9 cellular contexts compared by ENCODE assay signal in the genomic region with DNA sequence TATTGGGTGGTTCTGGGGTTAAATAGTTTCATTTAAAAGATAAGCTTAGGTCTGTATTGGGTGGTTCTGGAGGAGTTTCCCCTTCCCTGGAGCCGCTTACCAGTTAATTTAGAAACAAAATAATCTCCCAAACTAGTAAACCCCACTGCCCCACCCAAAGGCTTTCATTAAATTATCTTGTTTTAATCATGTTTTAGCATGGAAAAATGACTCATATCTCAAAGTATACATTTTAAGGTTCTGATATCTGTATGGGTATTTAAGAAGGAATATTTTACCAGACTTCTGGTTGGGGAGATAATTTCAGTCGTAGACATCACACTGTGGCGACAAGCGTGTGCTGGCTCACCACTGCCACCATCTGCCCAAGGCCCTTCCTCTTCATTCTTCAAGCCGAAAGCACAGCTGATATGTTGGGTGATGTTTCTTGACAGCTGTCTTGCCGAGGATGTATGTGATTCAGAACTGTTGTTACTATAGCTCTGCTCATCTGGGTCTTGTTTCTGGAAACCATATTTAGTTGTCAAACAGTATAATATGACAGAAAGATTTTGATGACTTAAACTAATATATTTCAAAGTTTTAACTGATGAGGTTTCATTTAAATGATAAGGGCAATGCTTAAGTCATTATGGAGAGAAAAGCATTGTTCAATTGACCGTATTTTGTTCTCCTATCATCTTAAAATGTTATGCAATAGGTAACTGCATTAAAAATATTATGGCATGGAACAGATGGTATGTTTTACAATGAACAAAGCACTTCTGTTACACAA. TPM values are rescaled to one million over a fixed set of nuclear protein-coding genes. Genes with fewer than 3 reads are reported as not detected.
DNase-seq lines count a peak whose midpoint lies in the region; FAIRE-seq and TF ChIP-seq lines count a peak whose summit lies in the region.
"Had no signal": no experiment of that assay in that cellular context is flagged by ENCODE, and none has a peak within 500 bp of the region (broad histone marks: within the 10 kb centered on the region; RNA-seq: fewer than 3 reads in every experiment).

No MANE protein-coding gene starts in this region.

- peaks cover 38% of the 10 kb centered on the region for H3K27me3 ChIP-seq in GM23248 (replicated peaks; ENCODE audit: insufficient read depth)
- H3K27me3 ChIP-seq in thyroid gland = peaks cover 4% of the 10 kb centered on the region
- H3K27me3 ChIP-seq in tibial artery = peaks cover 0 to 53% of the 10 kb centered on the region in 2 donors

- no peaks in the 10 kb centered on the region for H3K9me3 ChIP-seq in GM23248 (ENCODE audit: low read depth)
- H3K9me3 ChIP-seq in kidney (ENCODE audit: control insufficient read depth in 1 of 2, low read length in 2 of 2) = no peaks in the 10 kb centered on the region
- H3K9me3 ChIP-seq in thyroid gland = no peaks in the 10 kb centered on the region
- H3K9me3 ChIP-seq in tibial artery = no peaks in the 10 kb centered on the region

- TF ChIP-seq CTCF in C4-2B (conservative IDR thresholded peaks at IDR 0.05) (peak; percentile 48), kidney (IDR thresholded peaks at IDR 0.05; ENCODE audit: borderline replicate concordance, extremely low read depth, insufficient read depth) (peak; percentile 36), thyroid gland (IDR thresholded peaks at IDR 0.05) (peak in 5 of 6 experiments; percentile 30 to 47 (median 45)), tibial artery (IDR thresholded peaks at IDR 0.05) (no peak)

- peaks cover 6% of the 10 kb centered on the region; the same call in 1 of the 2 replicates for H3F3A ChIP-seq in GM23248 (ENCODE audit: insufficient read depth)

- intact Hi-C loops in kidney (cut with DNase I) = no loop called here
- intact Hi-C loops in thyroid gland (cut with DNase I) = loop anchor here (5.0 kb wide), 1 partner anchor 128 kb away; no protein-coding TSS in a partner anchor
- intact Hi-C loops in tibial artery (cut with DNase I; ENCODE audit: low total_unique reads) = no loop called here

- peak; percentile 54 for DNase-seq in GM23248
- peak; percentile 7 for DNase-seq in NCI-H748 treated with DMSO at 0.1 percent for 48 hours (lab: John Stamatoyannopoulos, UW)
- peak; percentile 47 to 58 for DNase-seq in activated T-cell treated with anti-CD3 and anti-CD28 coated beads, Interleukin-2, amount 50 U/mL, for 48 hours
- no peak for DNase-seq in kidney
- peak; percentile 31 to 35 for DNase-seq in thyroid gland
- no peak for DNase-seq in tibial artery
- no peak for DNase-seq in NCI-H774 (lab: John Stamatoyannopoulos, UW)

- 12 to 14% methylated on average over 7 of the region's 7 CpGs for WGBS in GM23248 (ENCODE audit: low coverage in 1 of 2, low lambda C conversion rate in 2 of 2, missing lambda C conversion rate in 2 of 2), 2 experiments
- WGBS in thyroid gland, 2 donors = 25 to 27% methylated on average over 7 of the region's 7 CpGs

- in situ Hi-C loops in GM23248 (cut with MboI) = loop anchor here (10.0 to 25.0 kb wide), 2 partner anchors 131 to 473 kb away; partner anchors contain the start of gene FAM136A

- no peaks in the 10 kb centered on the region for H3K9me2 ChIP-seq in GM23248 (ENCODE audit: insufficient read depth)

- H3K4me3 ChIP-seq in GM23248 (no peak overlapping the region), kidney (ENCODE audit: low read length in 2 of 2) (no peak overlapping the region), thyroid gland (replicated peaks in 1 of 3) (no peak overlapping the region), tibial artery (no peak overlapping the region)

- H3K79me2 ChIP-seq in GM23248 (ENCODE audit: insufficient read depth) = no peaks in the 10 kb centered on the region

- H4K20me1 ChIP-seq in GM23248 (ENCODE audit: insufficient read depth) = no peaks in the 10 kb centered on the region

- TF ChIP-seq POLR2A in thyroid gland (IDR thresholded peaks at IDR 0.05) = no peak

- no peaks in the 10 kb centered on the region for H3K36me3 ChIP-seq in GM23248 (ENCODE audit: low read depth)
- no peaks in the 10 kb centered on the region for H3K36me3 ChIP-seq in kidney (ENCODE audit: control insufficient read depth in 1 of 2, insufficient read depth in 2 of 2, low read length in 2 of 2)
- no peaks in the 10 kb centered on the region for H3K36me3 ChIP-seq in thyroid gland
- H3K36me3 ChIP-seq in tibial artery = no peaks in the 10 kb centered on the region

- H3K9ac ChIP-seq in GM23248 (no peak overlapping the region), kidney (ENCODE audit: low read length in 2 of 2) (no peak overlapping the region)

- H3K4me1 ChIP-seq in GM23248 (ENCODE audit: insufficient read depth) = peaks cover 5% of the 10 kb centered on the region
- peaks cover 0 to 6% of the 10 kb centered on the region in 2 donors for H3K4me1 ChIP-seq in kidney (ENCODE audit: control insufficient read depth in 1 of 2, insufficient read depth in 1 of 2, low read depth in 1 of 2, low read length in 2 of 2)
- H3K4me1 ChIP-seq in thyroid gland = peaks cover 6% of the 10 kb centered on the region in 2 donors
- H3K4me1 ChIP-seq in tibial artery = peaks cover 0 to 10% (median 5%) of the 10 kb centered on the region in 4 donors

- H3K27ac ChIP-seq in C4-2B (no peak overlapping the region), GM23248 (no peak overlapping the region), kidney (ENCODE audit: low read depth in 2 of 2, low read length in 2 of 2) (no peak overlapping the region), thyroid gland (no peak overlapping the region), tibial artery (no peak overlapping the region)

- no peak for FAIRE-seq in kidney (lab: Jason Lieb, UNC)
- FAIRE-seq: frontal cortex had no signal

- H3K4me2 ChIP-seq in GM23248 (ENCODE audit: unreplicated experiment) = no peak overlapping the region

- H2AFZ ChIP-seq in GM23248 = no peak overlapping the region

RNA-seq across cellular contexts. Expression of gene FIGLA, which starts 5.1 kb away (rescaled TPM):
- not detected in 2 replicates for total RNA-seq in GM23248 (2014; rRNA removed; shearing (Covaris generic))
- polyA plus RNA-seq in GM23248 (2016; fragmentation: Nextera tagmentation; extraction: Ambion mirVana) = not detected in 2 replicates
- total RNA-seq in kidney = not detected
- polyA plus RNA-seq in kidney (ENCODE audit: insufficient read depth, low read depth, low replicate concordance) = not detected
- total RNA-seq in thyroid gland = not detected
- total RNA-seq: frontal cortex had no signal

RNA-seq across cellular contexts. Expression of gene ADD2, which starts 17.3 kb away (rescaled TPM):
- total RNA-seq in GM23248 (2014; rRNA removed; shearing (Covaris generic)) = under 0.01 TPM in 1 of 2 replicates, not detected in the other
- not detected in 2 replicates for polyA plus RNA-seq in GM23248 (2016; fragmentation: Nextera tagmentation; extraction: Ambion mirVana)
- 2.9 TPM for total RNA-seq in kidney
- not detected for polyA plus RNA-seq in kidney (ENCODE audit: insufficient read depth, low read depth, low replicate concordance)
- total RNA-seq in thyroid gland = 1 to 10 TPM; 1.9 to 6.5 (median 3.1) TPM

RNA-seq across cellular contexts. Expression of gene CLEC4F, which starts 35.1 kb away (rescaled TPM):
- total RNA-seq in GM23248 (2014; rRNA removed; shearing (Covaris generic)) = not detected in 2 replicates
- polyA plus RNA-seq in GM23248 (2016; fragmentation: Nextera tagmentation; extraction: Ambion mirVana) = not detected in 2 replicates
- 0.72 TPM for total RNA-seq in kidney
- polyA plus RNA-seq in kidney (ENCODE audit: insufficient read depth, low read depth, low replicate concordance) = not detected
- total RNA-seq in thyroid gland = 1 to 10 TPM in 1 of 4 donors, not detected in 3; 1.4 TPM
- total RNA-seq: frontal cortex had no signal

RNA-seq across cellular contexts. Expression of gene CD207, which starts 50.3 kb away (rescaled TPM):
- total RNA-seq in GM23248 (2014; rRNA removed; shearing (Covaris generic)) = not detected in 2 replicates
- polyA plus RNA-seq in GM23248 (2016; fragmentation: Nextera tagmentation; extraction: Ambion mirVana) (not detected in 2 replicates), kidney (ENCODE audit: insufficient read depth, low read depth, low replicate concordance) (not detected)
- total RNA-seq in kidney (0.66 TPM), thyroid gland (not detected)
- total RNA-seq: frontal cortex had no signal

Comparison
In these comparisons a context has a peak if more than half of its experiments do, and no peak if none do; other contexts are left out.
1. CTCF ChIP-seq: peak in C4-2B (single experiment), kidney (single experiment) and thyroid gland (5 of 6); none in tibial artery (0 of 2).
2. DNase-seq: peak in GM23248 (single experiment), NCI-H748 treated with DMSO at 0.1 percent for 48 hours (single experiment), activated T-cell treated with anti-CD3 and anti-CD28 coated beads, Interleukin-2, amount 50 U/mL, for 48 hours (2 of 2) and thyroid gland (2 of 2); none in kidney (single experiment), tibial artery (0 of 2) and NCI-H774 (single experiment).